ENCODE assay signal across 8 cellular contexts in the genomic region with DNA sequence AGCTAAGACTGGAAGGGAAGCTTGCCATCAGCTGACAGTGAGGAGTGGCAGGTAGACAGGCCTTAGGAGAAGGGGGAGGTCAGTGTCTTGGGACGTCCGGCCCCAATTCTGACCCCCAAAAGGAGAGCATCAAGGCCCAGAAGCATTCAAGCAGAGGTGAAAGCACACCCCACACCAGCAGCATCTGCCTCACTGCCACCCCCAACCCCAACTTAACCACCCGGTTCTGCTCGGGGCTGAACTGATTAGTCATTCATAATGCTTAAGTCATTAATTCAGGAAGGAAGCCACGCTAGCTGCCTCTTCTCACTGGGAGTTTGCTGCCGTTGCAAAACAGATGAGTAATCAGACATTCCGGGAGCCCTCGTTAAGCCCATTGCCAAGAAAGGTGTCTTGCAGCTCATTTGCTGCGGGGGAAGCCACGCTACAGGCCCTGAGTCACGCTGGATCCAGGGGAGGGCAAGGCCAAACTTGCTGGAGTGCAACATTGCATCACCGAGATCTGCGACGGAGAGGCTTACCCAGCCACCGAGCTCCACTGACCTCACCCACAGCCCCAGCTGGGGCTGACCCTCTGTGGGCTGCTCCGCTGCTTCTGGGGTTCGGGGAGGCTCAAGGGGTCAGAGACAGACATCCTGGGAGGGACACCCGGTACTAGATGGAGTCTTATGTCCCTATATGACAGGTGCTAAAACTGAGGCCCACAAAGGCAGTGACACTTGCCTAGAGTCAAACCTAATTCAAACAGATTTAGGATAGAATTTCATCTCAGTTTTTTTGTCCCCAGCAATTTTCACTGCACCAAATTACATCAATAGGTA. TPM values are rescaled to one million over a fixed set of nuclear protein-coding genes. Genes with fewer than 3 reads are reported as not detected.
DNase-seq lines count a peak whose midpoint lies in the region; ATAC-seq and TF ChIP-seq lines count a peak whose summit lies in the region.

No MANE protein-coding gene starts in this region.

- H3K9me3 ChIP-seq in neuronal stem cell (replicated peaks in 1 of 2; ENCODE audit: control insufficient read depth in 2 of 2, insufficient read depth in 1 of 2, low read depth in 1 of 2, low read length in 2 of 2) = peaks cover 0 to 3% of the 10 kb centered on the region in 2 donors

- H3K27ac ChIP-seq in HL-60 (replicated peaks) (peak overlapping the region; percentile 59), neuronal stem cell (replicated peaks; ENCODE audit: low read length) (peak overlapping the region; percentile 39)

- no peak overlapping the region for H4K8ac ChIP-seq in neuronal stem cell (ENCODE audit: low read depth, low read length)

- H4K91ac ChIP-seq in neuronal stem cell (ENCODE audit: low read depth, low read length, poor library complexity) = no peak overlapping the region

- H3K27me3 ChIP-seq in HL-60 (ENCODE audit: insufficient read depth, poor library complexity, severe bottlenecking) (no peaks in the 10 kb centered on the region), neuronal stem cell (ENCODE audit: control insufficient read depth in 3 of 3, insufficient read depth in 3 of 3, low read depth in 1 of 3, low read length in 3 of 3) (no peaks in the 10 kb centered on the region)

- no peaks in the 10 kb centered on the region for H3K79me1 ChIP-seq in neuronal stem cell (ENCODE audit: low read depth, low read length)

- peak overlapping the region; percentile 26 for H2AK5ac ChIP-seq in neuronal stem cell (ENCODE audit: low read depth, low read length)

- no peak overlapping the region for H2BK120ac ChIP-seq in neuronal stem cell (ENCODE audit: low read depth, low read length)

- no peaks in the 10 kb centered on the region for H3K36me3 ChIP-seq in neuronal stem cell (replicated peaks in 1 of 2; ENCODE audit: control insufficient read depth in 2 of 2, insufficient read depth in 2 of 2, low read length in 2 of 2)

- DNase-seq in AG20443 (ENCODE audit: low spot score) = peak; percentile 97
- DNase-seq in HL-60 (ENCODE audit: low read depth in 1 of 2, low spot score in 1 of 2) = peak; percentile 98
- DNase-seq in SKM-1 (lab: John Stamatoyannopoulos, UW; ENCODE audit: unreplicated experiment) = peak; percentile 94
- peak; percentile 99 for DNase-seq in fibroblast of mammary gland (ENCODE audit: low read depth)
- DNase-seq in neuronal stem cell (ENCODE audit: low spot score) = peak; percentile 45
- DNase-seq in effector CD8-positive, alpha-beta T cell (lab: John Stamatoyannopoulos, UW) = no peak
- DNase-seq in globus pallidus (ENCODE audit: low spot score) = no peak

- no peak overlapping the region for H3K9ac ChIP-seq in neuronal stem cell (ENCODE audit: low read depth, low read length, poor library complexity)

- no peak overlapping the region for H3K4me2 ChIP-seq in neuronal stem cell (ENCODE audit: insufficient read depth, low read length, poor library complexity, severe bottlenecking)

- no peak overlapping the region for H3K14ac ChIP-seq in neuronal stem cell (ENCODE audit: low read length)

- TF ChIP-seq CTCF in HL-60 (IDR thresholded peaks at IDR 0.05; ENCODE audit: insufficient read depth, low read length) (no peak), fibroblast of mammary gland (conservative IDR thresholded peaks at IDR 0.05; ENCODE audit: control insufficient read depth, insufficient read depth, low read depth, low read length) (no peak)

- peak overlapping the region; percentile 30 for H2BK15ac ChIP-seq in neuronal stem cell (ENCODE audit: low read length)

- H3K18ac ChIP-seq in neuronal stem cell (ENCODE audit: low read length) = peak overlapping the region; percentile 81

- no peak overlapping the region for H2BK12ac ChIP-seq in neuronal stem cell (ENCODE audit: low read length)

- peaks cover 27 to 47% of the 10 kb centered on the region in 2 donors for H3K4me1 ChIP-seq in neuronal stem cell (ENCODE audit: control insufficient read depth in 2 of 2, insufficient read depth in 1 of 2, low read depth in 1 of 2, low read length in 2 of 2)

- WGBS in neuronal stem cell (ENCODE audit: extremely low coverage in 2 of 2, insufficient read length in 2 of 2, insufficient replicate concordance in 1 of 2), 2 donors = no CpG with 5 or more reads among the region's 18 CpGs

- peak; percentile 66 for ATAC-seq in GM18861 (IDR thresholded peaks at IDR 0.05; ENCODE audit: unreplicated experiment)

- H3K23ac ChIP-seq in neuronal stem cell (ENCODE audit: low read depth, low read length, poor library complexity) = no peak overlapping the region

- H2BK5ac ChIP-seq in neuronal stem cell (ENCODE audit: low read length) = peak overlapping the region; percentile 21

- H2AFZ ChIP-seq in neuronal stem cell (ENCODE audit: low read length) = peak overlapping the region; percentile 85

- no peak overlapping the region for H3K4me3 ChIP-seq in HL-60 (replicated peaks; ENCODE audit: insufficient read depth, low read length)
- H3K4me3 ChIP-seq in fibroblast of mammary gland (ENCODE audit: control insufficient read depth, low read depth, low read length) = no peak overlapping the region
- H3K4me3 ChIP-seq in neuronal stem cell (ENCODE audit: low read length in 2 of 2) = peak overlapping the region in 1 of 2 donors; percentile 8

- no peak overlapping the region for H3K4ac ChIP-seq in neuronal stem cell (ENCODE audit: low read length)

RNA-seq across cellular contexts. Expression of a gene that starts 46.4 kb away (rescaled TPM):
- 29.1 TPM for polyA plus RNA-seq in neuronal stem cell (2013, experiment 1 of 2)
- 30.9 TPM for polyA plus RNA-seq in neuronal stem cell (2013, experiment 2 of 2)

Comparison
In these comparisons a context has a peak if more than half of its experiments do, and no peak if none do; other contexts are left out.
1. DNase-seq: peak in AG20443 (single experiment), HL-60 (2 of 2), SKM-1 (single experiment), fibroblast of mammary gland (single experiment) and neuronal stem cell (single experiment); none in effector CD8-positive, alpha-beta T cell (single experiment) and globus pallidus (single experiment).